9 cellular contexts compared by ENCODE assay signal in genomic region chr15:56798639-56799038, GRCh38.
DNase-seq lines count a peak whose midpoint lies in the region; ATAC-seq, FAIRE-seq and TF ChIP-seq lines count a peak whose summit lies in the region.
"Had no signal": no experiment of that assay in that cellular context is flagged by ENCODE, and none has a peak within 500 bp of the region (broad histone marks: within the 10 kb centered on the region; RNA-seq: fewer than 3 reads in every experiment).

No MANE protein-coding gene starts in this region.

- H3K27ac ChIP-seq in IMR-90 (ENCODE audit: insufficient read depth, low read length) (no peak overlapping the region), keratinocyte (ENCODE audit: control insufficient read depth, insufficient read depth, low read length) (no peak overlapping the region), SK-N-SH (ENCODE audit: low read depth in 2 of 2, low read length in 1 of 2) (no peak overlapping the region)

- H4K20me1 ChIP-seq in IMR-90 (ENCODE audit: insufficient read depth, low read length) (no peaks in the 10 kb centered on the region), keratinocyte (ENCODE audit: control insufficient read depth, extremely low read depth, insufficient read depth, low read length) (no peaks in the 10 kb centered on the region), SK-N-SH (ENCODE audit: insufficient read depth) (no peaks in the 10 kb centered on the region)

- H2BK120ac ChIP-seq in IMR-90 (ENCODE audit: low read depth, low read length): no peak overlapping the region

- H2BK15ac ChIP-seq in IMR-90 (ENCODE audit: low read depth, low read length): no peak overlapping the region

- DNase-seq in IMR-90 (peak; percentile 10), keratinocyte (ENCODE audit: low read depth, low spot score) (peak; percentile 32), DMS 273 (lab: John Stamatoyannopoulos, UW; ENCODE audit: unreplicated experiment) (no peak), SK-N-SH (no peak), HUDEP-2 (lab: John Stamatoyannopoulos, UW; ENCODE audit: unreplicated experiment in 76 of 76) (no peak)
- DNase-seq: NCI-H1092 treated with DMSO at 0.1 percent for 48 hours had no signal

- H2AK9ac ChIP-seq in IMR-90 (replicated peaks; ENCODE audit: low read depth, low read length, poor library complexity): no peak overlapping the region

- H4K91ac ChIP-seq in IMR-90 (ENCODE audit: insufficient read depth, low read depth, low read length): no peak overlapping the region

- H3K4me3 ChIP-seq in IMR-90 (ENCODE audit: insufficient read depth, low read depth, low read length) (no peak overlapping the region), keratinocyte (ENCODE audit: control insufficient read depth in 2 of 3, extremely low read depth in 1 of 3, insufficient read depth in 2 of 3, low read depth in 1 of 3, low read length in 3 of 3) (no peak overlapping the region), SK-N-SH (ENCODE audit: low read depth in 2 of 2, low read length in 1 of 2) (no peak overlapping the region)
- H3K4me3 ChIP-seq: lung had no signal

- intact Hi-C loops in IMR-90 (cut with micrococcal nuclease): no loop called here

- peak; percentile 79 for FAIRE-seq in keratinocyte (lab: Jason Lieb, UNC)

- no peak for TF ChIP-seq EP300 in SK-N-SH (IDR thresholded peaks at IDR 0.05; ENCODE audit: borderline replicate concordance in 1 of 2, low read depth in 1 of 2, low read length in 1 of 2)

- H4K5ac ChIP-seq in IMR-90 (ENCODE audit: low read depth, low read length): no peak overlapping the region

- no peak overlapping the region for H3K4ac ChIP-seq in IMR-90 (ENCODE audit: low read depth, low read length)

- H4K8ac ChIP-seq in IMR-90 (ENCODE audit: low read depth in 2 of 2, low read length in 2 of 2): no peak overlapping the region

- H3K9ac ChIP-seq in IMR-90 (ENCODE audit: low read depth, low read length): no peak overlapping the region
- H3K9ac ChIP-seq in keratinocyte (ENCODE audit: control insufficient read depth, extremely low read depth, insufficient read depth, low read length): no peak overlapping the region
- no peak overlapping the region for H3K9ac ChIP-seq in SK-N-SH

- H2BK5ac ChIP-seq in IMR-90 (ENCODE audit: low read depth, low read length, poor library complexity, severe bottlenecking): no peak overlapping the region

- dilution Hi-C loops in IMR-90 (cut with HindIII; ENCODE audit: low sequenced_read_pairs, unreplicated experiment) (no loop called here), keratinocyte (cut with MboI; ENCODE audit: extremely low pct_ligation_motif_present, low sequenced_read_pairs) (no loop called here)

- TF ChIP-seq POLR2A in IMR-90 (IDR thresholded peaks at IDR 0.05; ENCODE audit: low read depth, low read length): no peak

- TF ChIP-seq RAD21 in IMR-90 (IDR thresholded peaks at IDR 0.05; ENCODE audit: low read length): no peak
- no peak for TF ChIP-seq RAD21 in SK-N-SH (IDR thresholded peaks at IDR 0.05; ENCODE audit: low read length)

- POLR2A ChIA-PET in IMR-90 (lab: Charles Lee; ENCODE audit: unreplicated experiment) (no interaction called here), SK-N-SH (lab: Yijun Ruan, JAX) (no interaction called here)

- peaks cover 3% of the 10 kb centered on the region; the same call in 1 of the 2 replicates for H3K9me1 ChIP-seq in IMR-90 (ENCODE audit: insufficient read depth, low read length)
- no peaks in the 10 kb centered on the region for H3K9me1 ChIP-seq in keratinocyte (ENCODE audit: control insufficient read depth, extremely low read depth, insufficient read depth, low read length)

- H3K18ac ChIP-seq in IMR-90 (ENCODE audit: low read depth, low read length): no peak overlapping the region

- ATAC-seq in GM18858 (IDR thresholded peaks at IDR 0.05; ENCODE audit: unreplicated experiment) (peak; percentile 79), GM21447 (IDR thresholded peaks at IDR 0.05; ENCODE audit: unreplicated experiment) (peak; percentile 88), IMR-90 (ENCODE audit: low read depth) (no peak)

- H2AFZ ChIP-seq in IMR-90 (replicated peaks; ENCODE audit: low read length, poor library complexity) (no peak overlapping the region), keratinocyte (ENCODE audit: control insufficient read depth, low read length) (no peak overlapping the region), SK-N-SH (ENCODE audit: low read depth) (no peak overlapping the region)

- H3K14ac ChIP-seq in IMR-90 (replicated peaks; ENCODE audit: low read depth, low read length): 0 out of 2 replicates have a peak overlapping the region, but pooled peaks have one; percentile 45

- CTCF ChIA-PET in IMR-90 (lab: Yijun Ruan, JAX) (no interaction called here), SK-N-SH (lab: Yijun Ruan, JAX) (interaction anchor here (1.0 to 1.6 kb wide), 2 partner anchors 40 to 71 kb away, joined by 4 read pairs; no protein-coding TSS in a partner anchor)

- no CpG with 5 or more reads among the region's 6 CpGs for WGBS in IMR-90 (ENCODE audit: extremely low coverage in 2 of 2, insufficient read length in 1 of 2), 2 experiments
- 84% methylated on average over 6 of the region's 6 CpGs for WGBS in SK-N-SH (ENCODE audit: low lambda C conversion rate)

- no peak overlapping the region for H2BK20ac ChIP-seq in IMR-90 (ENCODE audit: low read depth, low read length)

- H3K79me2 ChIP-seq in keratinocyte (ENCODE audit: control insufficient read depth, insufficient read depth, low read length) (no peaks in the 10 kb centered on the region), SK-N-SH (ENCODE audit: insufficient read depth) (no peaks in the 10 kb centered on the region)

- H3F3A ChIP-seq in SK-N-SH (replicated peaks; ENCODE audit: insufficient read depth): peaks cover 10% of the 10 kb centered on the region

- H3K9me3 ChIP-seq in IMR-90 (ENCODE audit: control insufficient read depth, insufficient read depth, low read length): no peaks in the 10 kb centered on the region
- no peaks in the 10 kb centered on the region for H3K9me3 ChIP-seq in keratinocyte (ENCODE audit: control insufficient read depth, low read depth, low read length)
- no peaks in the 10 kb centered on the region for H3K9me3 ChIP-seq in SK-N-SH

- H3K4me1 ChIP-seq in IMR-90 (ENCODE audit: control insufficient read depth, insufficient read depth, low read length): no peaks in the 10 kb centered on the region
- H3K4me1 ChIP-seq in keratinocyte (ENCODE audit: control insufficient read depth, extremely low read depth, insufficient read depth, low read length): no peaks in the 10 kb centered on the region
- no peaks in the 10 kb centered on the region; a peak in 1 of 4 replicates for H3K4me1 ChIP-seq in SK-N-SH (ENCODE audit: control insufficient read depth in 1 of 2, insufficient read depth in 2 of 2, low read depth in 1 of 2, low read length in 1 of 2)

- H3K27me3 ChIP-seq in IMR-90 (ENCODE audit: control insufficient read depth, insufficient read depth, low read length) (peaks cover 1% of the 10 kb centered on the region; the same call in 1 of the 2 replicates), keratinocyte (ENCODE audit: control insufficient read depth, extremely low read depth, insufficient read depth, low read length) (no peaks in the 10 kb centered on the region), SK-N-SH (ENCODE audit: insufficient read depth) (no peaks in the 10 kb centered on the region)

- no peaks in the 10 kb centered on the region for H3K9me2 ChIP-seq in SK-N-SH

- H3K23ac ChIP-seq in IMR-90 (ENCODE audit: low read depth, low read length): no peak overlapping the region

- H2AK5ac ChIP-seq in IMR-90 (ENCODE audit: low read depth, low read length): no peak overlapping the region

- no peak overlapping the region for H3K56ac ChIP-seq in IMR-90 (ENCODE audit: extremely low read depth, insufficient read depth, low read length)

- BruUV-seq in IMR-90 (replicated peaks; lab: Mats Ljungman, UMichigan): no TSS peak

- H3K36me3 ChIP-seq in IMR-90 (ENCODE audit: control insufficient read depth, insufficient read depth, low read length): no peaks in the 10 kb centered on the region
- H3K36me3 ChIP-seq in keratinocyte (ENCODE audit: control insufficient read depth in 2 of 2, extremely low read depth in 1 of 2, insufficient read depth in 2 of 2, low read length in 2 of 2): no peaks in the 10 kb centered on the region
- H3K36me3 ChIP-seq in SK-N-SH (replicated peaks in 1 of 2; ENCODE audit: control insufficient read depth in 1 of 2, insufficient read depth in 2 of 2, low read length in 1 of 2): no peaks in the 10 kb centered on the region

- in situ Hi-C loops in IMR-90 (cut with MboI; ENCODE audit: low sequenced_read_pairs): no loop called here

- H3K79me1 ChIP-seq in IMR-90 (ENCODE audit: low read depth in 1 of 2, low read length in 2 of 2): no peaks in the 10 kb centered on the region

- TF ChIP-seq CTCF in IMR-90 (conservative IDR thresholded peaks at IDR 0.05; ENCODE audit: low read depth, low read length) (no peak), keratinocyte (optimal IDR thresholded peaks at IDR 0.05 in 1 of 3, IDR thresholded peaks at IDR 0.05 in 1 of 3, conservative IDR thresholded peaks at IDR 0.05 in 1 of 3; ENCODE audit: extremely low read depth in 1 of 3, insufficient read depth in 2 of 3, low read length in 3 of 3) (no peak), SK-N-SH (IDR thresholded peaks at IDR 0.05) (no peak)

- H3K4me2 ChIP-seq in IMR-90 (ENCODE audit: low read depth, low read length) (no peak overlapping the region), keratinocyte (ENCODE audit: control insufficient read depth, extremely low read depth, insufficient read depth, low read depth, low read length) (no peak overlapping the region), SK-N-SH (no peak overlapping the region)

TF ChIP-seq in IMR-90, 13 proteins besides CTCF, POLR2A, EP300 and RAD21 (continues in another document):
- TF ChIP-seq USF2 (IDR thresholded peaks at IDR 0.05; ENCODE audit: low read depth, low read length): no peak

TF ChIP-seq in SK-N-SH, 30 proteins besides CTCF, POLR2A, EP300 and RAD21 (continues in another document):
- TF ChIP-seq ELF1 (IDR thresholded peaks at IDR 0.05) (no peak), ZBTB33 (IDR thresholded peaks at IDR 0.05; ENCODE audit: borderline replicate concordance, low read depth) (no peak)

Comparison
In these comparisons a context has a peak if more than half of its experiments do, and no peak if none do; other contexts are left out.
1. DNase-seq: peak in IMR-90 (single experiment) and keratinocyte (single experiment); none in DMS 273 (single experiment), SK-N-SH (single experiment) and HUDEP-2 (0 of 76).